Comparison of ENCODE assay signal across 18 cellular contexts in genomic region chr2:15955232-15955983, GRCh38. TPM values are rescaled to one million over a fixed set of nuclear protein-coding genes. Genes with fewer than 3 reads are reported as not detected.
"Had no signal": no experiment of that assay in that cellular context is flagged by ENCODE, and none has a peak within 500 bp of the region (broad histone marks: within the 10 kb centered on the region; RNA-seq: fewer than 3 reads in every experiment).

No MANE protein-coding gene starts in this region.

- ATAC-seq: activated CD8-positive, alpha-beta T cell treated with anti-CD3 and anti-CD28 coated beads, Interleukin-2, amount 10 ng/mL, durations not matched to agents 7 days and 5 days; body of pancreas had no signal

- H3K27me3 Mint-ChIP-seq: activated naive CD4-positive, alpha-beta T cell treated with anti-CD3 and anti-CD28 coated beads, Interleukin-2, amount 50 U/mL, for 24 hours had no signal

- DNase-seq: activated CD4-positive, alpha-beta T cell treated with anti-CD3 and anti-CD28 coated beads for 1 hour; activated CD4-positive, alpha-beta T cell treated with anti-CD3 and anti-CD28 coated beads, Interleukin-2, amount 50 U/mL, for 1 hour; activated CD8-positive, alpha-beta T cell treated with anti-CD3 and anti-CD28 coated beads, Interleukin-2, amount 10 ng/mL, durations not matched to agents 7 days and 5 days; activated gamma-delta T cell; body of pancreas; central memory CD4-positive, alpha-beta T cell; effector memory CD4-positive, alpha-beta T cell; glutamatergic neuron; kidney glomerular epithelial cell; mesendoderm; naive B cell; sigmoid colon; stimulated activated CD4-positive, alpha-beta T cell treated with anti-CD3 and anti-CD28 coated beads, Interleukin-2, amount 100 ng/mL, for 48 hours; stimulated activated naive CD4-positive, alpha-beta T cell; T-helper 1 cell had no signal

- H3K36me3 Mint-ChIP-seq: activated naive CD4-positive, alpha-beta T cell treated with anti-CD3 and anti-CD28 coated beads, Interleukin-2, amount 50 U/mL, for 24 hours; naive B cell had no signal

- H3K4me3 Mint-ChIP-seq: activated CD8-positive, alpha-beta T cell treated with anti-CD3 and anti-CD28 coated beads, Interleukin-2, amount 10 ng/mL, durations not matched to agents 7 days and 5 days; activated naive CD4-positive, alpha-beta T cell treated with anti-CD3 and anti-CD28 coated beads, Interleukin-2, amount 50 U/mL, for 24 hours; activated T-helper 1 cell treated with anti-CD3 and anti-CD28 coated beads, Interleukin-12 subunit alpha, Interleukin-12 subunit beta, Interleukin-2, Interleukin-4 antibody, amounts not matched to agents 30 ng/mL and 10 ng/mL and 1 ng/mL, durations not matched to agents 14 hours and 24 hours and 36 hours; naive B cell had no signal

- H3K4me1 Mint-ChIP-seq: activated naive CD4-positive, alpha-beta T cell treated with anti-CD3 and anti-CD28 coated beads, Interleukin-2, amount 50 U/mL, for 24 hours; naive B cell had no signal

- H3K9me3 Mint-ChIP-seq: activated naive CD4-positive, alpha-beta T cell treated with anti-CD3 and anti-CD28 coated beads, Interleukin-2, amount 50 U/mL, for 24 hours; activated T-helper 1 cell treated with anti-CD3 and anti-CD28 coated beads, Interleukin-12 subunit alpha, Interleukin-12 subunit beta, Interleukin-2, Interleukin-4 antibody, amounts not matched to agents 30 ng/mL and 10 ng/mL and 1 ng/mL, durations not matched to agents 14 hours and 24 hours and 36 hours had no signal

- H3K27ac Mint-ChIP-seq: activated CD8-positive, alpha-beta T cell treated with anti-CD3 and anti-CD28 coated beads, Interleukin-2, amount 10 ng/mL, durations not matched to agents 7 days and 5 days; activated naive CD4-positive, alpha-beta T cell treated with anti-CD3 and anti-CD28 coated beads, Interleukin-2, amount 50 U/mL, for 24 hours; activated T-helper 1 cell treated with anti-CD3 and anti-CD28 coated beads, Interleukin-12 subunit alpha, Interleukin-12 subunit beta, Interleukin-2, Interleukin-4 antibody, amounts not matched to agents 30 ng/mL and 10 ng/mL and 1 ng/mL, durations not matched to agents 14 hours and 24 hours and 36 hours; naive B cell had no signal

RNA-seq across cellular contexts. Expression of gene MYCN, which starts 15.1 kb away (rescaled TPM):
- total RNA-seq: activated CD8-positive, alpha-beta T cell treated with anti-CD3 and anti-CD28 coated beads, Interleukin-2, amount 10 ng/mL, durations not matched to agents 7 days and 5 days; activated T-helper 1 cell treated with anti-CD3 and anti-CD28 coated beads, Interleukin-12 subunit alpha, Interleukin-12 subunit beta, Interleukin-2, Interleukin-4 antibody, amounts not matched to agents 30 ng/mL and 10 ng/mL and 1 ng/mL, durations not matched to agents 14 hours and 24 hours and 36 hours; body of pancreas; renal cortical epithelial cell had no signal
